9 cellular contexts compared by ENCODE assay signal in genomic region chr2:37390777-37391176, GRCh38. TPM values are rescaled to one million over a fixed set of nuclear protein-coding genes. Genes with fewer than 3 reads are reported as not detected.
DNase-seq lines count a peak whose midpoint lies in the region; ATAC-seq and TF ChIP-seq lines count a peak whose summit lies in the region.
"Had no signal": no experiment of that assay in that cellular context is flagged by ENCODE, and none has a peak within 500 bp of the region (broad histone marks: within the 10 kb centered on the region; RNA-seq: fewer than 3 reads in every experiment).

No MANE protein-coding gene starts in this region.

- DNase-seq in activated CD4-positive, alpha-beta T cell treated with anti-CD3 and anti-CD28 coated beads, Interleukin-2, amount 10 ng/mL, durations not matched to agents 7 days and 5 days = no peak
- DNase-seq in activated CD4-positive, alpha-beta T cell treated with anti-CD3 and anti-CD28 coated beads, Interleukin-2, amount 50 U/mL, for 1 hour = no peak
- DNase-seq in chondrocyte (ENCODE audit: low spot score) (no peak), HuH-7.5 (ENCODE audit: low spot score) (no peak)
- no peak for DNase-seq in stimulated activated CD4-positive, alpha-beta T cell treated with anti-CD3 and anti-CD28 coated beads, Interleukin-2, amount 100 ng/mL, for 24 hours
- DNase-seq: kidney had no signal

- no peak overlapping the region for H3K4me3 Mint-ChIP-seq in activated CD4-positive, alpha-beta T cell treated with anti-CD3 and anti-CD28 coated beads, Interleukin-2, amount 10 ng/mL, durations not matched to agents 7 days and 5 days
- H3K4me3 Mint-ChIP-seq in chondrocyte (ENCODE audit: unreplicated experiment) = no peak overlapping the region
- peak overlapping the region; percentile 15 for H3K4me3 Mint-ChIP-seq in stimulated activated naive CD8-positive, alpha-beta T cell treated with anti-CD3 and anti-CD28 coated beads, Interleukin-15, Interleukin-2, amounts not matched to agents 100 ng/mL and 50 ng/mL, for 24 hours

- peaks cover 4% of the 10 kb centered on the region for H3K4me1 Mint-ChIP-seq in activated CD4-positive, alpha-beta T cell treated with anti-CD3 and anti-CD28 coated beads, Interleukin-2, amount 10 ng/mL, durations not matched to agents 7 days and 5 days
- H3K4me1 Mint-ChIP-seq in chondrocyte (ENCODE audit: low read depth) = peaks cover 20% of the 10 kb centered on the region
- H3K4me1 Mint-ChIP-seq in stimulated activated naive CD8-positive, alpha-beta T cell treated with anti-CD3 and anti-CD28 coated beads, Interleukin-15, Interleukin-2, amounts not matched to agents 100 ng/mL and 50 ng/mL, for 24 hours (ENCODE audit: low read depth) = peaks cover 20% of the 10 kb centered on the region

- CTCF ChIA-PET in activated CD4-positive, alpha-beta T cell treated with anti-CD3 and anti-CD28 coated beads, Interleukin-2, amount 10 ng/mL, durations not matched to agents 7 days and 5 days (lab: Charles Lee) = interaction anchor here (0.9 to 2.4 kb wide), 7 partner anchors 13 to 533 kb away, joined by 3 to 11 read pairs (median 6); partner anchors contain the start of gene RMDN2

- H3K36me3 Mint-ChIP-seq in activated CD4-positive, alpha-beta T cell treated with anti-CD3 and anti-CD28 coated beads, Interleukin-2, amount 10 ng/mL, durations not matched to agents 7 days and 5 days (ENCODE audit: low read depth) = no peaks in the 10 kb centered on the region
- no peaks in the 10 kb centered on the region for H3K36me3 Mint-ChIP-seq in chondrocyte (ENCODE audit: low read depth)
- no peaks in the 10 kb centered on the region for H3K36me3 Mint-ChIP-seq in stimulated activated naive CD8-positive, alpha-beta T cell treated with anti-CD3 and anti-CD28 coated beads, Interleukin-15, Interleukin-2, amounts not matched to agents 100 ng/mL and 50 ng/mL, for 24 hours (ENCODE audit: low read depth)

- TF ChIP-seq CTCF in chondrocyte (IDR thresholded peaks at IDR 0.05) = no peak

- peaks cover 23% of the 10 kb centered on the region for H3K27me3 Mint-ChIP-seq in activated CD4-positive, alpha-beta T cell treated with anti-CD3 and anti-CD28 coated beads, Interleukin-2, amount 10 ng/mL, durations not matched to agents 7 days and 5 days
- no peaks in the 10 kb centered on the region for H3K27me3 Mint-ChIP-seq in chondrocyte (ENCODE audit: low read depth)
- no peaks in the 10 kb centered on the region for H3K27me3 Mint-ChIP-seq in stimulated activated naive CD8-positive, alpha-beta T cell treated with anti-CD3 and anti-CD28 coated beads, Interleukin-15, Interleukin-2, amounts not matched to agents 100 ng/mL and 50 ng/mL, for 24 hours

- peak overlapping the region; percentile 64 for H3K27ac Mint-ChIP-seq in activated CD4-positive, alpha-beta T cell treated with anti-CD3 and anti-CD28 coated beads, Interleukin-2, amount 10 ng/mL, durations not matched to agents 7 days and 5 days
- peak overlapping the region; percentile 25 for H3K27ac Mint-ChIP-seq in chondrocyte (ENCODE audit: unreplicated experiment)
- peak overlapping the region; percentile 96 for H3K27ac Mint-ChIP-seq in stimulated activated naive CD8-positive, alpha-beta T cell treated with anti-CD3 and anti-CD28 coated beads, Interleukin-15, Interleukin-2, amounts not matched to agents 100 ng/mL and 50 ng/mL, for 24 hours

- POLR2A ChIA-PET in activated CD4-positive, alpha-beta T cell treated with anti-CD3 and anti-CD28 coated beads, Interleukin-2, amount 10 ng/mL, durations not matched to agents 7 days and 5 days (lab: Charles Lee) = interaction anchor here (1.0 kb wide), 1 partner anchor 14 kb away, joined by 4 read pairs; no protein-coding TSS in a partner anchor

- H3K9me3 Mint-ChIP-seq in activated CD4-positive, alpha-beta T cell treated with anti-CD3 and anti-CD28 coated beads, Interleukin-2, amount 10 ng/mL, durations not matched to agents 7 days and 5 days = no peaks in the 10 kb centered on the region
- H3K9me3 Mint-ChIP-seq in chondrocyte (ENCODE audit: low read depth) = no peaks in the 10 kb centered on the region
- no peaks in the 10 kb centered on the region for H3K9me3 Mint-ChIP-seq in stimulated activated naive CD8-positive, alpha-beta T cell treated with anti-CD3 and anti-CD28 coated beads, Interleukin-15, Interleukin-2, amounts not matched to agents 100 ng/mL and 50 ng/mL, for 24 hours

- ATAC-seq in HG03432 (IDR thresholded peaks at IDR 0.05; ENCODE audit: unreplicated experiment) (peak; percentile 12), HG02623 (IDR thresholded peaks at IDR 0.05; ENCODE audit: unreplicated experiment) (no peak)

RNA-seq across cellular contexts. Expression of gene QPCT, which starts 46.3 kb away (rescaled TPM):
- total RNA-seq in activated CD4-positive, alpha-beta T cell treated with anti-CD3 and anti-CD28 coated beads, Interleukin-2, amount 10 ng/mL, durations not matched to agents 7 days and 5 days = not detected
- total RNA-seq in chondrocyte = 0.67 to 1.2 TPM in 2 of 3 replicates, not detected in the other

Comparison
In these comparisons a context has a peak if more than half of its experiments do, and no peak if none do; other contexts are left out.
1. H3K27ac Mint-ChIP-seq: peak in every context shown above with its lines; median percentile 96 in stimulated activated naive CD8-positive, alpha-beta T cell treated with anti-CD3 and anti-CD28 coated beads, Interleukin-15, Interleukin-2, amounts not matched to agents 100 ng/mL and 50 ng/mL, for 24 hours; 64 in activated CD4-positive, alpha-beta T cell treated with anti-CD3 and anti-CD28 coated beads, Interleukin-2, amount 10 ng/mL, durations not matched to agents 7 days and 5 days; 25 in chondrocyte.